12 cellular contexts compared by ENCODE assay signal in the genomic region with DNA sequence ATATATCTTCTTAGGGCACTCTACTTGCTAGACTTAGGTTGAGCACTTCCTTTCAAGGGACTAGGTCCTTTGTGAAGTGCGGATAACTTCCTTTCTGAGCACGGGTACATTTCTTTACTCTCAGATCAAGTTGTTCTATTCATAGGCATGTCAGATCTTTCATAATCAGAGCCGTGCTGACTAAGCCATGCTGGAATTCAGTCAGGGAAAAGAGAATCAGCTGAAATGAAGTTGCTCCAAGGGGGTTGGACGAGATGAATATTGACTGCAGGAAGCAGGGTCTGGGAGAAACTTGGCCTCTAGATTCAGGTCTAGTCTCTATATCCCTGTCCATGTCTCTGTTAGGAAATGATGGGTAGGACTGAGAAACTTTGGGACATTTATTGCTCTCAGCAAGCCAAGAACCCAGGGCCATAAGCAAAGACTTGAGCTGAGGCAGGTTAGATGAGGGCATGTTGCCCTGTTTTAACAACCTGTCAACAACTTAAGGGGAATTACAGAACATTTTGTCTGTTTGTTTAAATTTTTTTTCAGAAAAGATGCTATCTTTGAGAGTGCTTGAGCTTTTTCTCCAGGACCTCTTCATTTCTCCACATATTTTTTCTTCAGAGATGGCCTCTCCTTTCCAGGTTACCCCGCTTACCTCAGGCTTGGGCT. TPM values are rescaled to one million over a fixed set of nuclear protein-coding genes. Genes with fewer than 3 reads are reported as not detected.
DNase-seq lines count a peak whose midpoint lies in the region; ATAC-seq and TF ChIP-seq lines count a peak whose summit lies in the region.
"Had no signal": no experiment of that assay in that cellular context is flagged by ENCODE, and none has a peak within 500 bp of the region (broad histone marks: within the 10 kb centered on the region; RNA-seq: fewer than 3 reads in every experiment).

No MANE protein-coding gene starts in this region.

- intact Hi-C loops in dorsolateral prefrontal cortex (cut with DNase I) = no loop called here

- TF ChIP-seq CTCF in AG04449 (IDR thresholded peaks at IDR 0.05; ENCODE audit: insufficient read depth, low read length, missing control alignments) = no peak
- TF ChIP-seq CTCF in dorsolateral prefrontal cortex (IDR thresholded peaks at IDR 0.05 in 54 of 56, conservative IDR thresholded peaks at IDR 0.05 in 2 of 56; ENCODE audit: low read depth in 1 of 56, partially characterized antibody in 56 of 56) = no peak

- H3K27me3 ChIP-seq in dorsolateral prefrontal cortex = peaks cover 0 to 9% (median 0%) of the 10 kb centered on the region in 45 donors
- H3K27me3 ChIP-seq: neutrophil had no signal

- H3K27ac ChIP-seq in epithelial cell of prostate (peak overlapping the region; percentile 74), dorsolateral prefrontal cortex (no peak overlapping the region)
- H3K27ac ChIP-seq: neutrophil had no signal

- H3K4me3 ChIP-seq in AG04449 (ENCODE audit: low read depth, low read length) (no peak overlapping the region), dorsolateral prefrontal cortex (no peak overlapping the region)
- H3K4me3 ChIP-seq: K562 had no signal

- POLR2A ChIA-PET in AG04449 (lab: Yijun Ruan, JAX) = no interaction called here

- no peak for ATAC-seq in HG03039 (IDR thresholded peaks at IDR 0.05; ENCODE audit: unreplicated experiment)
- ATAC-seq: K562 had no signal

- DNase-seq in AG04449 (ENCODE audit: low read depth, low spot score) (peak; percentile 52), M059J (ENCODE audit: low read depth) (peak; percentile 82), epithelial cell of prostate (ENCODE audit: low read depth, low spot score) (no peak), lung microvascular endothelial cell (ENCODE audit: low read depth in 2 of 2) (peak; percentile 60 to 97), dorsolateral prefrontal cortex (no peak), activated T-cell treated with anti-CD3 and anti-CD28 coated beads for 4 hours (no peak)
- no peak for DNase-seq in activated CD4-positive, alpha-beta T cell treated with anti-CD3 and anti-CD28 coated beads, Interleukin-2, amount 50 U/mL, for 48 hours
- DNase-seq: CD4-positive, CD25-positive, alpha-beta regulatory T cell; NCI-H510A had no signal

- CTCF ChIA-PET in AG04449 (lab: Yijun Ruan, JAX) = interaction anchor here (0.7 to 1.3 kb wide), 5 partner anchors 9 to 198 kb away, joined by 3 to 4 read pairs (median 3); a partner anchor contains a TSS

RNA-seq across cellular contexts. Expression of a gene that starts 28.3 kb away (rescaled TPM):
- not detected in 2 replicates for total RNA-seq in M059J (2014; rRNA removed; shearing (Covaris generic))
- under 0.01 and 0.22 TPM in 2 replicates for total RNA-seq in lung microvascular endothelial cell
- total RNA-seq in dorsolateral prefrontal cortex = 1 to 10 TPM in 2 of 120 experiments, under 1 TPM in 11, not detected in 107; 0.41 to 1.8 (median 0.79) TPM

Comparison
In these comparisons a context has a peak if more than half of its experiments do, and no peak if none do; other contexts are left out.
1. DNase-seq: peak in AG04449 (single experiment), M059J (single experiment) and lung microvascular endothelial cell (2 of 2); none in epithelial cell of prostate (single experiment), activated CD4-positive, alpha-beta T cell treated with anti-CD3 and anti-CD28 coated beads, Interleukin-2, amount 50 U/mL, for 48 hours (0 of 2), dorsolateral prefrontal cortex (0 of 10) and activated T-cell treated with anti-CD3 and anti-CD28 coated beads for 4 hours (single experiment).